Comparison of ENCODE assay signal across 9 cellular contexts in the genomic region with DNA sequence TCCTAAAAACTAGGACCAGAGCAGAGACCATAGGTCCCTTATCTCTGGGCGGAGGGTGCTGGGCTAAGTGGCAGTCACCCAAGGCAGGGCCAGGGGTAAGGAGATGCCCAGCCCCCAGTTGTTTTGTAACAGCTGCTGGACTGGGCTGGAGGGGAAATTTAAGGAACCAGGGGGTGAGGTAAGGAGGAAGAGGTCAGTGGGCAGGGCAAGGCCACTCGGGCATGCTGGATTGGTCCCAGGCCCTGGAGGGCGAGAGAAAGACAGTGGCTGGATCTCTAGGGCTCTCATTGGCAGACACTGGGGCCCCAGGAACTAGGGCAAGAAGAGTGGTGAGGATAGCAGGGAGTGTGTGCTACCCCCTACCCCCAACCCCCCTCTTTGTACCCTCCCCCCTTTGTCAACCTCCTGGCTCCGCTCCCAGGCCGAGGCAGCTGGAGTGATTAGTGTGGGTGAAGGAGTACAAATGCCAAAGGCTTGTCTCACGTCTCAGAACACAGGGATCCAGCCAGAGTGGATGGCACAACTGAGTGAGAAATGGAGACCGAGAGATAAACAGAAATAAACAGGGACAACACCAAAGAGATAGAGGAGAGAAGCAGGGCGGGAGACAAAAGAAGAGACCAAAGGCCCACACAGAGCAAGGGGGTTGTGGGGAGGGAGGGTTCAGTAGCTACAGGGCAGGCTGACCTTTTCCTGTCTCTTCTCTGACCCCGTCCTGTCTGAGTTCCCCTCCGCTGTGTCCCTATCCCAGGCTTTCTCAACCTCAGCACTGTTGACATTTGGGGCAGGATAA. TPM values are rescaled to one million over a fixed set of nuclear protein-coding genes. Genes with fewer than 3 reads are reported as not detected.
DNase-seq lines count a peak whose midpoint lies in the region; ATAC-seq and TF ChIP-seq lines count a peak whose summit lies in the region.
"Had no signal": no experiment of that assay in that cellular context is flagged by ENCODE, and none has a peak within 500 bp of the region (broad histone marks: within the 10 kb centered on the region; RNA-seq: fewer than 3 reads in every experiment).

No MANE protein-coding gene starts in this region.

- TF ChIP-seq CTCF in HFFc6 (IDR thresholded peaks at IDR 0.05) (no peak), VCaP (conservative IDR thresholded peaks at IDR 0.05) (no peak), hepatocyte (IDR thresholded peaks at IDR 0.05; ENCODE audit: poor library complexity) (no peak), sigmoid colon (IDR thresholded peaks at IDR 0.05) (no peak)

- H3K4me3 Mint-ChIP-seq in HFFc6, result peak overlapping the region; percentile 16
- no peak overlapping the region for H3K4me3 Mint-ChIP-seq in CD8-positive, alpha-beta memory T cell

- no peaks in the 10 kb centered on the region for H3K36me3 Mint-ChIP-seq in HFFc6 (ENCODE audit: low read depth)
- H3K36me3 Mint-ChIP-seq in CD8-positive, alpha-beta memory T cell, result no peaks in the 10 kb centered on the region

- H3K9me3 ChIP-seq in hepatocyte (ENCODE audit: low read depth), result no peaks in the 10 kb centered on the region
- no peaks in the 10 kb centered on the region for H3K9me3 ChIP-seq in sigmoid colon
- no peaks in the 10 kb centered on the region for H3K9me3 ChIP-seq in CD8-positive, alpha-beta memory T cell (ENCODE audit: low read length)

- H3K4me1 ChIP-seq in hepatocyte (ENCODE audit: insufficient read depth), result peaks cover 4% of the 10 kb centered on the region
- H3K4me1 ChIP-seq in sigmoid colon, result peaks cover 0 to 51% (median 33%) of the 10 kb centered on the region in 4 donors
- no peaks in the 10 kb centered on the region for H3K4me1 ChIP-seq in CD8-positive, alpha-beta memory T cell (ENCODE audit: insufficient read depth, low read length)

- H3K27ac ChIP-seq in VCaP, result peak overlapping the region; percentile 47
- H3K27ac ChIP-seq in hepatocyte, result peak overlapping the region; percentile 81
- H3K27ac ChIP-seq in sigmoid colon, result peak overlapping the region; percentile 62 to 82 (median 69)
- no peak overlapping the region for H3K27ac ChIP-seq in CD8-positive, alpha-beta memory T cell (ENCODE audit: low read depth, low read length)
- H3K27ac ChIP-seq: epithelial cell of prostate had no signal

- H3K27me3 Mint-ChIP-seq in HFFc6 (ENCODE audit: insufficient read depth), result no peaks in the 10 kb centered on the region; the same call in 1 of the 2 replicates
- H3K27me3 Mint-ChIP-seq in CD8-positive, alpha-beta memory T cell, result peaks cover 0 to 7% of the 10 kb centered on the region in 2 donors

- H3K9me2 ChIP-seq in hepatocyte (replicated peaks; ENCODE audit: insufficient read depth), result no peaks in the 10 kb centered on the region

- no peak for TF ChIP-seq EP300 in sigmoid colon (IDR thresholded peaks at IDR 0.05)

- H3K36me3 ChIP-seq in hepatocyte (replicated peaks; ENCODE audit: insufficient read depth, low read depth) (no peaks in the 10 kb centered on the region), sigmoid colon (no peaks in the 10 kb centered on the region)
- no peaks in the 10 kb centered on the region for H3K36me3 ChIP-seq in CD8-positive, alpha-beta memory T cell (ENCODE audit: insufficient read depth, low read length)

- H3K4me2 ChIP-seq in hepatocyte, result no peak overlapping the region

- DNase-seq in HFFc6 (peak; percentile 30), hepatocyte (ENCODE audit: low spot score) (peak; percentile 62), sigmoid colon (peak; percentile 81), NCI-H1930 (lab: John Stamatoyannopoulos, UW) (no peak)
- DNase-seq in activated CD4-positive, CD25-positive, alpha-beta regulatory T cell (lab: John Stamatoyannopoulos, UW), result no peak
- no peak for DNase-seq in CD8-positive, alpha-beta memory T cell

- POLR2A ChIA-PET in CD8-positive, alpha-beta memory T cell (lab: Charles Lee), result no interaction called here

- peaks cover 37% of the 10 kb centered on the region for H3K4me1 Mint-ChIP-seq in HFFc6 (ENCODE audit: low read depth)
- no peaks in the 10 kb centered on the region for H3K4me1 Mint-ChIP-seq in CD8-positive, alpha-beta memory T cell

- no peak for ATAC-seq in HG03097 (IDR thresholded peaks at IDR 0.05; ENCODE audit: low FRiP score, unreplicated experiment)

- no peak overlapping the region for H3K4me3 ChIP-seq in hepatocyte
- no peak overlapping the region for H3K4me3 ChIP-seq in sigmoid colon
- H3K4me3 ChIP-seq in CD8-positive, alpha-beta memory T cell (ENCODE audit: low read length), result no peak overlapping the region

- intact Hi-C loops in sigmoid colon (cut with DNase I), result no loop called here

- 48% methylated on average over 10 of the region's 10 CpGs for WGBS in hepatocyte (ENCODE audit: low lambda C conversion rate, missing lambda C conversion rate)
- WGBS in sigmoid colon, 2 donors, result 75 to 76% methylated on average over 10 of the region's 10 CpGs

- CTCF ChIA-PET in CD8-positive, alpha-beta memory T cell (lab: Charles Lee), result no interaction called here

- H3K9me3 Mint-ChIP-seq in HFFc6, result no peaks in the 10 kb centered on the region
- H3K9me3 Mint-ChIP-seq in CD8-positive, alpha-beta memory T cell, result no peaks in the 10 kb centered on the region

- no peak overlapping the region for H2AFZ ChIP-seq in hepatocyte

- no peaks in the 10 kb centered on the region for H3K27me3 ChIP-seq in hepatocyte
- H3K27me3 ChIP-seq in sigmoid colon, result no peaks in the 10 kb centered on the region
- no peaks in the 10 kb centered on the region for H3K27me3 ChIP-seq in CD8-positive, alpha-beta memory T cell (ENCODE audit: insufficient read depth, low read length, poor library complexity, severe bottlenecking)

- H4K20me1 ChIP-seq in hepatocyte (ENCODE audit: insufficient read depth, poor library complexity, severe bottlenecking), result no peaks in the 10 kb centered on the region

- peak overlapping the region; percentile 88 for H3K27ac Mint-ChIP-seq in HFFc6
- no peak overlapping the region for H3K27ac Mint-ChIP-seq in CD8-positive, alpha-beta memory T cell

- TF ChIP-seq POLR2A in sigmoid colon (IDR thresholded peaks at IDR 0.05), result no peak

- no peaks in the 10 kb centered on the region for H3K79me2 ChIP-seq in hepatocyte

RNA-seq across cellular contexts. Expression of a gene that starts 20.5 kb away (rescaled TPM):
- total RNA-seq in HFFc6 (2021; fragmentation: NEBNext Ultra II Directional; extraction: Animal tissue kit (Norgen Biotek cat#: 25700)), result 100 to 1,000 TPM; 116 to 126 (median 121) TPM
- 82.7 and 84.6 TPM in 2 replicates for total RNA-seq in hepatocyte
- 45.8 and 50.0 TPM in 2 replicates for polyA plus RNA-seq in hepatocyte
- total RNA-seq in sigmoid colon, result 100 to 1,000 TPM in 1 of 4 donors, 10 to 100 TPM in 3; 77.8 to 104 (median 89.9) TPM
- polyA plus RNA-seq in sigmoid colon, result 10 to 100 TPM; 25.4 to 52.0 (median 30.6) TPM
- 100 to 1,000 TPM; 167 to 168 TPM for total RNA-seq in CD8-positive, alpha-beta memory T cell
- 100 TPM for polyA plus RNA-seq in CD8-positive, alpha-beta memory T cell

RNA-seq across cellular contexts. Expression of a gene that starts 47.8 kb away (rescaled TPM):
- 100 to 1,000 TPM; 202 to 234 (median 210) TPM for total RNA-seq in HFFc6 (2021; fragmentation: NEBNext Ultra II Directional; extraction: Animal tissue kit (Norgen Biotek cat#: 25700))
- 46.0 and 48.4 TPM in 2 replicates for total RNA-seq in hepatocyte
- 84.7 and 97.8 TPM in 2 replicates for polyA plus RNA-seq in hepatocyte
- total RNA-seq in sigmoid colon, result 100 to 1,000 TPM; 104 to 226 (median 129) TPM
- polyA plus RNA-seq in sigmoid colon, result 10 to 100 TPM; 31.8 to 60.9 (median 57.1) TPM
- total RNA-seq in CD8-positive, alpha-beta memory T cell, result 100 to 1,000 TPM; 183 to 185 TPM
- 55.4 TPM for polyA plus RNA-seq in CD8-positive, alpha-beta memory T cell

RNA-seq across cellular contexts. Expression of a gene that starts 54.5 kb away (rescaled TPM):
- total RNA-seq in HFFc6 (2021; fragmentation: NEBNext Ultra II Directional; extraction: Animal tissue kit (Norgen Biotek cat#: 25700)), result 10 to 100 TPM; 76.6 to 93.4 (median 78.6) TPM
- total RNA-seq in hepatocyte, result 128 and 139 TPM in 2 replicates
- 131 and 148 TPM in 2 replicates for polyA plus RNA-seq in hepatocyte
- total RNA-seq in sigmoid colon, result 100 to 1,000 TPM; 108 to 177 (median 129) TPM
- polyA plus RNA-seq in sigmoid colon, result 100 to 1,000 TPM in 1 of 3 donors, 10 to 100 TPM in 2; 75.1 to 102 (median 80.9) TPM
- total RNA-seq in CD8-positive, alpha-beta memory T cell, result 10 to 100 TPM; 61.7 to 63.1 TPM
- polyA plus RNA-seq in CD8-positive, alpha-beta memory T cell, result 117 TPM

Comparison
In these comparisons a context has a peak if more than half of its experiments do, and no peak if none do; other contexts are left out.
1. DNase-seq: peak in HFFc6 (single experiment), hepatocyte (single experiment) and sigmoid colon (single experiment); none in activated CD4-positive, CD25-positive, alpha-beta regulatory T cell (0 of 4), CD8-positive, alpha-beta memory T cell (0 of 5) and NCI-H1930 (0 of 2).